Comparison of ENCODE assay signal across 1 cellular context in genomic region chr13:97192166-97192565, GRCh38.
TF ChIP-seq lines count a peak whose summit lies in the region.

No MANE protein-coding gene starts in this region.

TF ChIP-seq in SK-N-SH treated with all-trans-retinoic acid at 6 μM for 48 hours, 23 proteins besides CTCF, POLR2A, EP300 and RAD21 (continued from another document):
- no peak for TF ChIP-seq TSHZ2 (CRISPR knock-in tag; IDR thresholded peaks at IDR 0.05)
- no peak for TF ChIP-seq SNAI2 (CRISPR knock-in tag; IDR thresholded peaks at IDR 0.05)
- no peak for TF ChIP-seq CSDC2 (CRISPR knock-in tag; IDR thresholded peaks at IDR 0.05)
- TF ChIP-seq PATZ1 (CRISPR knock-in tag; IDR thresholded peaks at IDR 0.05; ENCODE audit: borderline replicate concordance): no peak
- TF ChIP-seq TOX (CRISPR knock-in tag; IDR thresholded peaks at IDR 0.05; ENCODE audit: borderline replicate concordance): no peak
- TF ChIP-seq ZNF8 (CRISPR knock-in tag; IDR thresholded peaks at IDR 0.05): no peak
